ENCODE assay signal across 32 cellular contexts in genomic region chr2:176676257-176676570, GRCh38.
"Had no signal": no experiment of that assay in that cellular context is flagged by ENCODE, and none has a peak within 500 bp of the region (broad histone marks: within the 10 kb centered on the region; RNA-seq: fewer than 3 reads in every experiment).

No MANE protein-coding gene starts in this region.

- H3K27ac ChIP-seq: adrenal gland, body of pancreas, esophagus squamous epithelium, gastroesophageal sphincter, heart right ventricle had no signal

- DNase-seq: activated CD4-positive, alpha-beta memory T cell treated with anti-CD3 and anti-CD28 coated beads for 36 hours; activated CD4-positive, alpha-beta T cell treated with anti-CD3 and anti-CD28 coated beads for 36 hours; activated CD4-positive, alpha-beta T cell treated with anti-CD3 and anti-CD28 coated beads, Interleukin-2, amount 10 ng/mL, durations not matched to agents 24 days and 14 days; activated CD4-positive, CD25-positive, alpha-beta regulatory T cell; activated CD4-positive, CD25-positive, alpha-beta regulatory T cell treated with anti-CD3 and anti-CD28 coated beads, Interleukin-2, amount 50 U/mL, for 72 hours; activated CD8-positive, alpha-beta memory T cell treated with anti-CD3 and anti-CD28 coated beads, Interleukin-2, amount 10 ng/mL, durations not matched to agents 7 days and 5 days; activated CD8-positive, alpha-beta memory T cell treated with anti-CD3 and anti-CD28 coated beads, Interleukin-2, amount 50 U/mL, for 4 hours; activated CD8-positive, alpha-beta T cell treated with anti-CD3 and anti-CD28 coated beads, Interleukin-2, amount 10 ng/mL, durations not matched to agents 7 days and 5 days; activated effector memory CD4-positive, alpha-beta T cell treated with anti-CD3 and anti-CD28 coated beads, Interleukin-2, amount 50 U/mL, for 16 hours; activated naive CD4-positive, alpha-beta T cell treated with anti-CD3 and anti-CD28 coated beads for 36 hours; activated naive CD8-positive, alpha-beta T cell treated with anti-CD3 and anti-CD28 coated beads for 36 hours; activated naive CD8-positive, alpha-beta T cell treated with anti-CD3 and anti-CD28 coated beads, Interleukin-2, amount 50 U/mL, for 24 hours; activated T-cell treated with anti-CD3 and anti-CD28 coated beads, Interleukin-2, amount 50 U/mL, for 1 hour; activated T-cell treated with anti-CD3 and anti-CD28 coated beads, Interleukin-2, amount 50 U/mL, for 48 hours; adrenal gland; amygdala; aorta; caudate nucleus; cortex of kidney; dermis blood vessel endothelial cell; effector CD4-positive, alpha-beta T cell; effector memory CD8-positive, alpha-beta T cell; erythroblast; esophagus squamous epithelium; foreskin melanocyte; heart right ventricle; T-helper 2 cell had no signal

- H3K36me3 ChIP-seq: adrenal gland, esophagus squamous epithelium, gastroesophageal sphincter, heart right ventricle had no signal

- H3K4me3 ChIP-seq: adrenal gland, body of pancreas, esophagus squamous epithelium, gastroesophageal sphincter, heart right ventricle had no signal

- H3K4me1 ChIP-seq: body of pancreas, esophagus squamous epithelium had no signal

- H3K4me1 Mint-ChIP-seq: activated CD4-positive, alpha-beta T cell treated with anti-CD3 and anti-CD28 coated beads for 36 hours; activated CD4-positive, alpha-beta T cell treated with anti-CD3 and anti-CD28 coated beads, Interleukin-2, amount 10 ng/mL, durations not matched to agents 24 days and 14 days; activated CD8-positive, alpha-beta memory T cell treated with anti-CD3 and anti-CD28 coated beads, Interleukin-2, amount 10 ng/mL, durations not matched to agents 7 days and 5 days; activated naive CD4-positive, alpha-beta T cell treated with anti-CD3 and anti-CD28 coated beads, Interleukin-2, amount 50 U/mL, for 24 hours; activated naive CD8-positive, alpha-beta T cell treated with anti-CD3 and anti-CD28 coated beads for 36 hours; activated naive CD8-positive, alpha-beta T cell treated with anti-CD3 and anti-CD28 coated beads, Interleukin-2, amount 50 U/mL, for 24 hours had no signal

- H3K9me3 ChIP-seq: adrenal gland, body of pancreas, esophagus squamous epithelium, gastroesophageal sphincter, heart right ventricle had no signal

- ATAC-seq: activated CD4-positive, alpha-beta T cell treated with anti-CD3 and anti-CD28 coated beads for 36 hours; activated CD8-positive, alpha-beta memory T cell treated with anti-CD3 and anti-CD28 coated beads, Interleukin-2, amount 10 ng/mL, durations not matched to agents 7 days and 5 days; activated CD8-positive, alpha-beta T cell treated with anti-CD3 and anti-CD28 coated beads, Interleukin-2, amount 10 ng/mL, durations not matched to agents 7 days and 5 days; activated naive CD8-positive, alpha-beta T cell treated with anti-CD3 and anti-CD28 coated beads, Interleukin-2, amount 50 U/mL, for 24 hours; effector memory CD8-positive, alpha-beta T cell; gastroesophageal sphincter; heart right ventricle had no signal

- H3K36me3 Mint-ChIP-seq: activated CD4-positive, alpha-beta memory T cell treated with anti-CD3 and anti-CD28 coated beads for 36 hours; activated naive CD4-positive, alpha-beta T cell treated with anti-CD3 and anti-CD28 coated beads, Interleukin-2, amount 50 U/mL, for 24 hours; activated naive CD8-positive, alpha-beta T cell treated with anti-CD3 and anti-CD28 coated beads for 36 hours had no signal

- H3K4me3 Mint-ChIP-seq: activated CD4-positive, alpha-beta memory T cell treated with anti-CD3 and anti-CD28 coated beads for 36 hours; activated CD4-positive, alpha-beta T cell treated with anti-CD3 and anti-CD28 coated beads for 36 hours; activated CD4-positive, alpha-beta T cell treated with anti-CD3 and anti-CD28 coated beads, Interleukin-2, amount 10 ng/mL, durations not matched to agents 24 days and 14 days; activated CD8-positive, alpha-beta memory T cell treated with anti-CD3 and anti-CD28 coated beads, Interleukin-2, amount 10 ng/mL, durations not matched to agents 7 days and 5 days; activated CD8-positive, alpha-beta T cell treated with anti-CD3 and anti-CD28 coated beads, Interleukin-2, amount 10 ng/mL, durations not matched to agents 7 days and 5 days; activated naive CD4-positive, alpha-beta T cell treated with anti-CD3 and anti-CD28 coated beads for 36 hours; activated naive CD4-positive, alpha-beta T cell treated with anti-CD3 and anti-CD28 coated beads, Interleukin-2, amount 50 U/mL, for 24 hours; activated naive CD8-positive, alpha-beta T cell treated with anti-CD3 and anti-CD28 coated beads for 36 hours; activated naive CD8-positive, alpha-beta T cell treated with anti-CD3 and anti-CD28 coated beads, Interleukin-2, amount 50 U/mL, for 24 hours; activated T-helper 1 cell treated with anti-CD3 and anti-CD28 coated beads, Interleukin-12 subunit alpha, Interleukin-12 subunit beta, Interleukin-2, Interleukin-4 antibody, amounts not matched to agents 30 ng/mL and 10 ng/mL and 1 ng/mL, durations not matched to agents 14 hours and 24 hours and 36 hours; effector memory CD8-positive, alpha-beta T cell had no signal

- H3K27ac Mint-ChIP-seq: activated CD4-positive, alpha-beta memory T cell treated with anti-CD3 and anti-CD28 coated beads for 36 hours; activated CD4-positive, alpha-beta T cell treated with anti-CD3 and anti-CD28 coated beads for 36 hours; activated CD4-positive, alpha-beta T cell treated with anti-CD3 and anti-CD28 coated beads, Interleukin-2, amount 10 ng/mL, durations not matched to agents 24 days and 14 days; activated CD8-positive, alpha-beta memory T cell treated with anti-CD3 and anti-CD28 coated beads, Interleukin-2, amount 10 ng/mL, durations not matched to agents 7 days and 5 days; activated CD8-positive, alpha-beta T cell treated with anti-CD3 and anti-CD28 coated beads, Interleukin-2, amount 10 ng/mL, durations not matched to agents 7 days and 5 days; activated naive CD4-positive, alpha-beta T cell treated with anti-CD3 and anti-CD28 coated beads for 36 hours; activated naive CD4-positive, alpha-beta T cell treated with anti-CD3 and anti-CD28 coated beads, Interleukin-2, amount 50 U/mL, for 24 hours; activated naive CD8-positive, alpha-beta T cell treated with anti-CD3 and anti-CD28 coated beads for 36 hours; activated naive CD8-positive, alpha-beta T cell treated with anti-CD3 and anti-CD28 coated beads, Interleukin-2, amount 50 U/mL, for 24 hours; activated T-helper 1 cell treated with anti-CD3 and anti-CD28 coated beads, Interleukin-12 subunit alpha, Interleukin-12 subunit beta, Interleukin-2, Interleukin-4 antibody, amounts not matched to agents 30 ng/mL and 10 ng/mL and 1 ng/mL, durations not matched to agents 14 hours and 24 hours and 36 hours; activated T-helper 2 cell treated with anti-CD3 and anti-CD28 coated beads, Interferon-gamma antibody, Interleukin-2, Interleukin-4, amounts not matched to agents 10 μg/mL and 5 μg/mL and 100 μg/mL, durations not matched to agents 14 hours and 24 hours and 36 hours; effector memory CD8-positive, alpha-beta T cell had no signal

- H3K9me3 Mint-ChIP-seq: activated CD4-positive, alpha-beta memory T cell treated with anti-CD3 and anti-CD28 coated beads for 36 hours; activated CD4-positive, alpha-beta T cell treated with anti-CD3 and anti-CD28 coated beads, Interleukin-2, amount 10 ng/mL, durations not matched to agents 24 days and 14 days; activated naive CD4-positive, alpha-beta T cell treated with anti-CD3 and anti-CD28 coated beads for 36 hours; activated naive CD4-positive, alpha-beta T cell treated with anti-CD3 and anti-CD28 coated beads, Interleukin-2, amount 50 U/mL, for 24 hours; activated naive CD8-positive, alpha-beta T cell treated with anti-CD3 and anti-CD28 coated beads for 36 hours; activated naive CD8-positive, alpha-beta T cell treated with anti-CD3 and anti-CD28 coated beads, Interleukin-2, amount 50 U/mL, for 24 hours; activated T-helper 1 cell treated with anti-CD3 and anti-CD28 coated beads, Interleukin-12 subunit alpha, Interleukin-12 subunit beta, Interleukin-2, Interleukin-4 antibody, amounts not matched to agents 30 ng/mL and 10 ng/mL and 1 ng/mL, durations not matched to agents 14 hours and 24 hours and 36 hours; activated T-helper 2 cell treated with anti-CD3 and anti-CD28 coated beads, Interferon-gamma antibody, Interleukin-2, Interleukin-4, amounts not matched to agents 10 μg/mL and 5 μg/mL and 100 μg/mL, durations not matched to agents 14 hours and 24 hours and 36 hours; effector memory CD8-positive, alpha-beta T cell had no signal
